ENCODE assay signal across 9 cellular contexts in genomic region chrX:79259073-79259689, GRCh38.
A peak's percentile ranks its signal among the peaks of the same experiment; 100 is the strongest.
DNase-seq lines count a peak whose midpoint lies in the region; ATAC-seq and TF ChIP-seq lines count a peak whose summit lies in the region.
"Had no signal": no experiment of that assay in that cellular context is flagged by ENCODE, and none has a peak within 500 bp of the region (broad histone marks: within the 10 kb centered on the region; RNA-seq: fewer than 3 reads in every experiment).

No MANE protein-coding gene starts in this region.

- TF ChIP-seq POLR2A in thyroid gland (IDR thresholded peaks at IDR 0.05): no peak

- H3K27ac ChIP-seq in KOPT-K1 (ENCODE audit: low read depth, low read length, poor library complexity, severe bottlenecking) (peak overlapping the region; percentile 99), foreskin keratinocyte (no peak overlapping the region), thyroid gland (no peak overlapping the region)

- in situ Hi-C loops in ACHN (cut with HindIII; ENCODE audit: low pct_ligation_motif_present, low pct_unique_long_range_greater_than_20kb, low sequenced_read_pairs): no loop called here

- H3K27me3 ChIP-seq in foreskin keratinocyte (no peaks in the 10 kb centered on the region), thyroid gland (no peaks in the 10 kb centered on the region)

- DNase-seq in GM12864 (ENCODE audit: low read depth) (peak; percentile 90), ACHN (no peak), foreskin keratinocyte (no peak), thyroid gland (no peak)
- peak; percentile 13 for DNase-seq in activated T-helper 9 cell treated with anti-CD3 and anti-CD28 coated beads, Interleukin-2, amount 50 U/mL, for 16 hours (ENCODE audit: low read depth)
- DNase-seq in stimulated activated CD8-positive, alpha-beta memory T cell treated with anti-CD3 and anti-CD28 coated beads, Interleukin-12 subunit alpha, Interleukin-12 subunit beta, amount 100 ng/mL, for 24 hours (ENCODE audit: extremely low read depth): peak; percentile 1

- H3K4me3 ChIP-seq in GM12864 (ENCODE audit: low read depth, low read length): no peak overlapping the region
- no peak overlapping the region for H3K4me3 ChIP-seq in thyroid gland (replicated peaks in 1 of 3)
- H3K4me3 ChIP-seq: HAP-1 had no signal

- ATAC-seq in GM21526 (IDR thresholded peaks at IDR 0.05; ENCODE audit: low FRiP score, unreplicated experiment): peak; percentile 93
- no peak for ATAC-seq in foreskin keratinocyte

- H3K9me3 ChIP-seq in KOPT-K1 (ENCODE audit: insufficient read depth, low read length, poor library complexity, severe bottlenecking) (peaks cover 16% of the 10 kb centered on the region), thyroid gland (no peaks in the 10 kb centered on the region)
- H3K9me3 ChIP-seq: HAP-1 had no signal

- intact Hi-C loops in thyroid gland (cut with DNase I): no loop called here

- TF ChIP-seq CTCF in GM12864 (IDR thresholded peaks at IDR 0.05; ENCODE audit: low read depth, low read length, missing control alignments) (no peak), foreskin keratinocyte (conservative IDR thresholded peaks at IDR 0.05) (no peak), thyroid gland (IDR thresholded peaks at IDR 0.05) (no peak)

- H3K4me1 ChIP-seq in foreskin keratinocyte (no peaks in the 10 kb centered on the region), thyroid gland (no peaks in the 10 kb centered on the region)
- H3K4me1 ChIP-seq: HAP-1 had no signal

- 16 to 47% methylated on average over 2 of the region's 2 CpGs for WGBS in thyroid gland, 2 donors

- H3K36me3 ChIP-seq in KOPT-K1 (ENCODE audit: insufficient read depth, low read length) (peaks cover 13% of the 10 kb centered on the region), thyroid gland (no peaks in the 10 kb centered on the region)
- H3K36me3 ChIP-seq: HAP-1 had no signal

Comparison
In these comparisons a context has a peak if more than half of its experiments do, and no peak if none do; other contexts are left out.
1. DNase-seq: peak in GM12864 (single experiment), activated T-helper 9 cell treated with anti-CD3 and anti-CD28 coated beads, Interleukin-2, amount 50 U/mL, for 16 hours (single experiment) and stimulated activated CD8-positive, alpha-beta memory T cell treated with anti-CD3 and anti-CD28 coated beads, Interleukin-12 subunit alpha, Interleukin-12 subunit beta, amount 100 ng/mL, for 24 hours (single experiment); none in ACHN (single experiment), foreskin keratinocyte (0 of 2) and thyroid gland (0 of 2).